In genomic region chr16:77063617-77064016, GRCh38 we compare ENCODE assay signal across 20 cellular contexts.
"Had no signal": no experiment of that assay in that cellular context is flagged by ENCODE, and none has a peak within 500 bp of the region (broad histone marks: within the 10 kb centered on the region; RNA-seq: fewer than 3 reads in every experiment).

No MANE protein-coding gene starts in this region.

- FAIRE-seq: TTC549 had no signal

- H3K9me3 ChIP-seq: body of pancreas, heart left ventricle, lower lobe of right lung, spleen, tibial nerve had no signal

- H3K36me3 ChIP-seq: cardiac muscle cell, heart left ventricle, lower lobe of right lung, spleen, tibial nerve had no signal

- H3K4me1 ChIP-seq: body of pancreas, foreskin keratinocyte, lower lobe of right lung had no signal

- H3K27ac ChIP-seq: body of pancreas, cardiac muscle cell, coronary artery, foreskin keratinocyte, lower lobe of right lung, spleen, tibial nerve, VCaP had no signal

- ATAC-seq: body of pancreas; esophagus mucosa; foreskin keratinocyte; naive thymus-derived CD8-positive, alpha-beta T cell had no signal

- DNase-seq: activated CD4-positive, alpha-beta T cell treated with anti-CD3 and anti-CD28 coated beads for 4 hours; activated CD4-positive, alpha-beta T cell treated with anti-CD3 and anti-CD28 coated beads, Interleukin-2, amount 50 U/mL, for 48 hours; activated CD8-positive, alpha-beta memory T cell treated with anti-CD3 and anti-CD28 coated beads for 24 hours; activated effector memory CD4-positive, alpha-beta T cell treated with Interleukin-2 at 50 U/mL for 16 hours; activated naive CD4-positive, alpha-beta T cell treated with Interleukin-2 at 50 U/mL for 16 hours; aorta; body of pancreas; foreskin keratinocyte; lower lobe of right lung; naive thymus-derived CD8-positive, alpha-beta T cell; spleen; stimulated activated naive CD4-positive, alpha-beta T cell; T-helper 9 cell had no signal

- H3K4me3 ChIP-seq: body of pancreas, cardiac muscle cell, coronary artery, heart left ventricle, lower lobe of right lung, spleen, tibial nerve had no signal

- H3K27me3 ChIP-seq: body of pancreas, cardiac muscle cell, foreskin keratinocyte, heart left ventricle, tibial nerve had no signal
